ENCODE assay signal across 10 cellular contexts in genomic region chr1:6082430-6082971, GRCh38. TPM values are rescaled to one million over a fixed set of nuclear protein-coding genes. Genes with fewer than 3 reads are reported as not detected.
DNase-seq lines count a peak whose midpoint lies in the region; ATAC-seq, FAIRE-seq and TF ChIP-seq lines count a peak whose summit lies in the region.
"Had no signal": no experiment of that assay in that cellular context is flagged by ENCODE, and none has a peak within 500 bp of the region (broad histone marks: within the 10 kb centered on the region; RNA-seq: fewer than 3 reads in every experiment).

No MANE protein-coding gene starts in this region.

- no peaks in the 10 kb centered on the region for H3K9me1 ChIP-seq in K562 (ENCODE audit: control insufficient read depth, insufficient read depth, low read length)

- H2AFZ ChIP-seq in K562 (ENCODE audit: low read depth, low read length) = no peak overlapping the region

- H3K36me3 ChIP-seq in H7 (replicated peaks; ENCODE audit: control insufficient read depth, insufficient read depth, low read length) (no peaks in the 10 kb centered on the region), K562 (ENCODE audit: control insufficient read depth, insufficient read depth, low read length) (no peaks in the 10 kb centered on the region)
- H3K36me3 ChIP-seq: SJSA1 had no signal

- POLR2A ChIA-PET in AG04449 (lab: Yijun Ruan, JAX) (no interaction called here), K562 (lab: Yijun Ruan, JAX) (interaction anchor here (0.7 to 1.9 kb wide), 9 partner anchors 8 to 48 kb away, joined by 3 to 7 read pairs (median 4); no protein-coding TSS in a partner anchor)

- BruUV-seq in K562 (replicated peaks; lab: Mats Ljungman, UMichigan) = no TSS peak

- 17% methylated on average over 10 of the region's 10 CpGs for WGBS in K562 (ENCODE audit: insufficient coverage, low coverage, missing lambda C conversion rate)

- no peak for TF ChIP-seq EP300 in K562 (IDR thresholded peaks at IDR 0.05; ENCODE audit: low read length)

- H3K4me1 ChIP-seq in K562 (replicated peaks in 1 of 2; ENCODE audit: control insufficient read depth in 2 of 2, insufficient read depth in 2 of 2, low read length in 2 of 2) = peaks cover 0 to 12% of the 10 kb centered on the region in 2 experiments; a peak in 1 of 5 replicates
- H3K4me1 ChIP-seq: SJSA1 had no signal

- DNase-seq in AG04449 (ENCODE audit: low read depth, low spot score) (no peak), H7 (peak; percentile 84), K562 (ENCODE audit: extremely low read depth in 1 of 4, low spot score in 3 of 4) (peak; percentile 52 to 65 (median 61)), left kidney (ENCODE audit: low read depth, low spot score) (peak; percentile 55), NCI-H524 treated with DMSO at 0.1 percent for 48 hours (lab: John Stamatoyannopoulos, UW) (no peak), NCI-H2196 (lab: John Stamatoyannopoulos, UW; ENCODE audit: unreplicated experiment) (no peak), SW 1271 (lab: John Stamatoyannopoulos, UW) (no peak)
- no peak for DNase-seq in activated CD4-positive, alpha-beta T cell treated with anti-CD3 and anti-CD28 coated beads for 48 hours
- DNase-seq: COR-L47 had no signal

- no peaks in the 10 kb centered on the region for H3K79me2 ChIP-seq in K562 (ENCODE audit: control insufficient read depth, insufficient read depth, low read length)

- H3K9ac ChIP-seq in K562 (ENCODE audit: insufficient read depth in 1 of 2, low read depth in 2 of 2, low read length in 2 of 2) = no peak overlapping the region

- no peak overlapping the region for H3K4me3 ChIP-seq in AG04449 (ENCODE audit: low read depth, low read length)
- no peak overlapping the region for H3K4me3 ChIP-seq in H7 (ENCODE audit: insufficient read depth, low read depth, low read length)
- no peak overlapping the region for H3K4me3 ChIP-seq in K562
- H3K4me3 ChIP-seq: SJSA1 had no signal

- TF ChIP-seq POLR2A in K562 (conservative IDR thresholded peaks at IDR 0.05) = no peak

- no peaks in the 10 kb centered on the region for H3K9me3 ChIP-seq in K562 (replicated peaks; ENCODE audit: control insufficient read depth, insufficient read depth, low read depth, low read length)
- H3K9me3 ChIP-seq: SJSA1 had no signal

- H3K27me3 ChIP-seq in H7 (ENCODE audit: control insufficient read depth, insufficient read depth, low read length) = no peaks in the 10 kb centered on the region
- peaks cover 88 to 96% of the 10 kb centered on the region in 2 experiments for H3K27me3 ChIP-seq in K562 (ENCODE audit: control insufficient read depth in 2 of 2, insufficient read depth in 2 of 2, low read length in 2 of 2)
- H3K27me3 ChIP-seq: SJSA1 had no signal

- intact Hi-C loops in K562 (cut with micrococcal nuclease) = no loop called here

- no peak overlapping the region for H3K27ac ChIP-seq in K562 (ENCODE audit: extremely low read depth, low read depth, low read length)
- H3K27ac ChIP-seq: SJSA1 had no signal

- peak; percentile 84 for ATAC-seq in K562

- H3K4me2 ChIP-seq in K562 (ENCODE audit: insufficient read depth, low read length) = no peak overlapping the region

- peak in 1 of 2 experiments; percentile 39; a peak in 2 of 4 replicates for TF ChIP-seq RAD21 in K562 (CRISPR knock-in tag; conservative IDR thresholded peaks at IDR 0.05 in 1 of 2, IDR thresholded peaks at IDR 0.05 in 1 of 2)

- peak; percentile 80 for FAIRE-seq in K562 (lab: Jason Lieb, UNC)

- CTCF ChIA-PET in AG04449 (lab: Yijun Ruan, JAX) (interaction anchor here (1.1 to 2.3 kb wide), 3 partner anchors 14 to 99 kb away, joined by 3 to 7 read pairs (median 7); no protein-coding TSS in a partner anchor), K562 (lab: Yijun Ruan, JAX; ENCODE audit: low intra/inter-chr PET ratio) (no interaction called here)

- peak; percentile 47 for TF ChIP-seq CTCF in AG04449 (IDR thresholded peaks at IDR 0.05; ENCODE audit: insufficient read depth, low read length, missing control alignments)
- peak; percentile 58 to 66 (median 59) for TF ChIP-seq CTCF in K562 (IDR thresholded peaks at IDR 0.05 in 2 of 3, conservative IDR thresholded peaks at IDR 0.05 in 1 of 3; ENCODE audit: insufficient read depth in 2 of 3, low read depth in 1 of 3, low read length in 3 of 3)

- H4K20me1 ChIP-seq in K562 (replicated peaks; ENCODE audit: control insufficient read depth, insufficient read depth, low read length) = peaks cover 50% of the 10 kb centered on the region

- in situ Hi-C loops in K562 (cut with MboI) = no loop called here

TF ChIP-seq in K562, 482 proteins besides CTCF, POLR2A, EP300 and RAD21:
- TF ChIP-seq ZFP36 (IDR thresholded peaks at IDR 0.05; ENCODE audit: low read depth, low read length, partially characterized antibody) (peak; percentile 14), SMC3 (conservative IDR thresholded peaks at IDR 0.05; ENCODE audit: insufficient read depth, low read depth, low read length) (peak; percentile 28; the same call in 1 of the 2 replicates), EZH2 (IDR thresholded peaks at IDR 0.05; ENCODE audit: borderline replicate concordance, low read depth, low read length) (peak; percentile 12; the same call in 1 of the 2 replicates), L3MBTL2 (IDR thresholded peaks at IDR 0.05) (0 out of 2 replicates have a peak, but pooled peaks have one; percentile 24), CTCFL (IDR thresholded peaks at IDR 0.05; ENCODE audit: borderline replicate concordance, insufficient read depth, low read depth, low read length, poor library complexity, severe bottlenecking) (peak; percentile 93), JUN (IDR thresholded peaks at IDR 0.05; ENCODE audit: borderline replicate concordance, low read depth, low read length) (no peak), JUN (CRISPR knock-in tag; IDR thresholded peaks at IDR 0.05; ENCODE audit: borderline replicate concordance) (no peak)

RNA-seq across cellular contexts. Expression of gene KCNAB2, which starts 36.8 kb away (rescaled TPM):
- total RNA-seq in H7 (2014; rRNA removed; shearing (Covaris generic)) = 6.6 and 8.4 TPM in 2 replicates
- total RNA-seq in K562 (2011; cell fraction: chromatin; rRNA removed; ENCODE audit: low replicate concordance) = 23.9 and 48.7 TPM in 2 replicates
- total RNA-seq in K562 (2011; cell fraction: nucleolus; rRNA removed) = 31.2 and 38.0 TPM in 2 replicates
- total RNA-seq in K562 (2011; cell fraction: nucleoplasm; rRNA removed) = 23.7 and 24.4 TPM in 2 replicates
- total RNA-seq in K562 (2014; rRNA removed) (4.0 and 11.1 TPM in 2 replicates), K562 (2014; rRNA removed; fragmentation: Illumina TruSeq; extraction: Trizol) (7.1 and 7.2 TPM in 2 replicates), K562 (2015; rRNA removed; fragmentation: Illumina TruSeq; extraction: Trizol) (6.1 and 6.4 TPM in 2 replicates), K562 (2021) (14.7 and 15.8 TPM in 2 replicates)
- polyA plus RNA-seq in K562 (2011; rRNA removed) (5.8 and 7.4 TPM in 2 replicates), K562 (2014; fragmentation: Illumina TruSeq; extraction: Trizol) (8.1 and 8.2 TPM in 2 replicates), K562 (2014; fragmentation: Nextera tagmentation; extraction: Ambion mirVana) (1 to 10 TPM; 1.8 to 2.4 TPM), K562 (2014; rRNA removed) (8.3 and 10.8 TPM in 2 replicates)
- polyA plus RNA-seq in K562 (2011; cell fraction: cytosol; rRNA removed) = 3.5 and 7.3 TPM in 2 replicates
- polyA plus RNA-seq in K562 (2011; cell fraction: nucleus; rRNA removed) = 19.8 and 26.0 TPM in 2 replicates
- 11.8 and 15.5 TPM in 2 replicates for polyA plus RNA-seq in K562 (2012)
- 2.0 and 5.5 TPM in 2 replicates for polyA minus RNA-seq in K562 (2011; rRNA and poly(A)+ RNA removed)
- 3.7 and 4.5 TPM in 2 replicates for polyA minus RNA-seq in K562 (2011; cell fraction: cytosol; rRNA and poly(A)+ RNA removed)
- polyA minus RNA-seq in K562 (2011; cell fraction: nucleus; rRNA and poly(A)+ RNA removed) = 13.6 and 16.0 TPM in 2 replicates

Comparison
In these comparisons a context has a peak if more than half of its experiments do, and no peak if none do; other contexts are left out.
1. DNase-seq: peak in H7 (single experiment), K562 (4 of 4) and left kidney (single experiment); none in AG04449 (single experiment), activated CD4-positive, alpha-beta T cell treated with anti-CD3 and anti-CD28 coated beads for 48 hours (single experiment), NCI-H524 treated with DMSO at 0.1 percent for 48 hours (single experiment), NCI-H2196 (single experiment) and SW 1271 (0 of 2).